10 cellular contexts compared by ENCODE assay signal in genomic region chr11:131893103-131893502, GRCh38.
DNase-seq lines count a peak whose midpoint lies in the region; ATAC-seq lines count a peak whose summit lies in the region.
"Had no signal": no experiment of that assay in that cellular context is flagged by ENCODE, and none has a peak within 500 bp of the region (broad histone marks: within the 10 kb centered on the region; RNA-seq: fewer than 3 reads in every experiment).

No MANE protein-coding gene starts in this region.

- no peak overlapping the region for H2BK5ac ChIP-seq in mesenchymal stem cell (ENCODE audit: low read depth, low read length, poor library complexity, severe bottlenecking)

- no peak overlapping the region for H2AK5ac ChIP-seq in mesenchymal stem cell (ENCODE audit: low read length, severe bottlenecking)

- H3K27me3 ChIP-seq in mesenchymal stem cell (ENCODE audit: control insufficient read depth in 1 of 2, insufficient read depth in 1 of 2, low read length in 2 of 2), result no peaks in the 10 kb centered on the region

- no peak overlapping the region for H4K8ac ChIP-seq in mesenchymal stem cell (ENCODE audit: low read length)

- H3K23ac ChIP-seq in mesenchymal stem cell (ENCODE audit: low read length in 2 of 2), result no peak overlapping the region

- no peak overlapping the region for H2BK12ac ChIP-seq in mesenchymal stem cell (ENCODE audit: low read length in 2 of 2)

- no peak overlapping the region for H3K4me3 ChIP-seq in mesenchymal stem cell (ENCODE audit: insufficient read depth in 1 of 2, low read depth in 1 of 2, low read length in 2 of 2)

- no peak overlapping the region for H3K14ac ChIP-seq in mesenchymal stem cell (ENCODE audit: low read length in 2 of 2)

- H3K79me1 ChIP-seq in mesenchymal stem cell (replicated peaks; ENCODE audit: low read length, poor library complexity, severe bottlenecking), result no peaks in the 10 kb centered on the region

- H3K4me1 ChIP-seq in mesenchymal stem cell (ENCODE audit: control insufficient read depth, insufficient read depth, low read depth, low read length), result peaks cover 16% of the 10 kb centered on the region

- H3K36me3 ChIP-seq in mesenchymal stem cell (ENCODE audit: control insufficient read depth in 1 of 2, insufficient read depth in 2 of 2, low read depth in 1 of 2, low read length in 2 of 2), result no peaks in the 10 kb centered on the region

- H3K9ac ChIP-seq in mesenchymal stem cell (ENCODE audit: low read length), result no peak overlapping the region

- H3K4me2 ChIP-seq in mesenchymal stem cell (ENCODE audit: low read length, poor library complexity, severe bottlenecking), result no peak overlapping the region

- H4K91ac ChIP-seq in mesenchymal stem cell (ENCODE audit: low read length), result no peak overlapping the region

- DNase-seq in caudate nucleus (lab: John Stamatoyannopoulos, UW), result peak in 4 of 61 donors; percentile 25 to 68 (median 40)
- DNase-seq in NCI-H69 (lab: John Stamatoyannopoulos, UW), result no peak
- DNase-seq in COR-L47 (lab: John Stamatoyannopoulos, UW), result no peak
- DNase-seq in mesenchymal stem cell, result no peak
- DNase-seq: activated naive CD4-positive, alpha-beta T cell; naive thymus-derived CD4-positive, alpha-beta T cell; NCI-H1436 had no signal

- no peak overlapping the region for H2AFZ ChIP-seq in mesenchymal stem cell (ENCODE audit: low read depth, low read length)

- peak; percentile 95 for ATAC-seq in GM18907 (IDR thresholded peaks at IDR 0.05; ENCODE audit: unreplicated experiment)
- ATAC-seq in GM21529 (IDR thresholded peaks at IDR 0.05; ENCODE audit: unreplicated experiment), result peak; percentile 90
- ATAC-seq in HG03064 (IDR thresholded peaks at IDR 0.05; ENCODE audit: low read depth, unreplicated experiment), result peak; percentile 71
- ATAC-seq: naive thymus-derived CD4-positive, alpha-beta T cell had no signal

- no peak overlapping the region for H2BK120ac ChIP-seq in mesenchymal stem cell (ENCODE audit: low read depth, low read length)

- no peak overlapping the region for H3K4ac ChIP-seq in mesenchymal stem cell (ENCODE audit: low read depth in 1 of 2, low read length in 2 of 2)

- H3K9me3 ChIP-seq in mesenchymal stem cell (ENCODE audit: control insufficient read depth, low read length), result no peaks in the 10 kb centered on the region

- H3K27ac ChIP-seq in caudate nucleus (ENCODE audit: low read depth, low read length) (peak overlapping the region; percentile 59), mesenchymal stem cell (ENCODE audit: low read length, poor library complexity, severe bottlenecking) (no peak overlapping the region)

- H2BK15ac ChIP-seq in mesenchymal stem cell (ENCODE audit: low read depth, poor library complexity, severe bottlenecking), result no peak overlapping the region

- WGBS in mesenchymal stem cell, result 88% methylated on average over 3 of the region's 3 CpGs

- H3K18ac ChIP-seq in mesenchymal stem cell (ENCODE audit: low read depth in 1 of 2, low read length in 2 of 2), result no peak overlapping the region
